Comparison of ENCODE assay signal across 2 cellular contexts in genomic region chr1:247295746-247296145, GRCh38.
TF ChIP-seq lines count a peak whose summit lies in the region.

No MANE protein-coding gene starts in this region.

TF ChIP-seq in GM23338, 12 proteins besides CTCF, POLR2A, EP300 and RAD21:
- TF ChIP-seq ZNF114 (CRISPR knock-in tag; IDR thresholded peaks at IDR 0.05) = no peak
- TF ChIP-seq REST (IDR thresholded peaks at IDR 0.05; ENCODE audit: unreplicated experiment) = no peak
- TF ChIP-seq JUNB (IDR thresholded peaks at IDR 0.05; ENCODE audit: unreplicated experiment) = no peak
- TF ChIP-seq ETS1 (IDR thresholded peaks at IDR 0.05) = no peak
- no peak for TF ChIP-seq NANOG (IDR thresholded peaks at IDR 0.05; ENCODE audit: borderline replicate concordance)
- TF ChIP-seq ZNF462 (CRISPR knock-in tag; IDR thresholded peaks at IDR 0.05) = no peak
- no peak for TF ChIP-seq EZH2phosphoT487 (IDR thresholded peaks at IDR 0.05; ENCODE audit: unreplicated experiment)
- no peak for TF ChIP-seq CREB1 (CRISPR knock-in tag; IDR thresholded peaks at IDR 0.05; ENCODE audit: low read depth)
- no peak for TF ChIP-seq POLR2AphosphoS5 (IDR thresholded peaks at IDR 0.05; ENCODE audit: low read depth)
- no peak for TF ChIP-seq EZH2 (IDR thresholded peaks at IDR 0.05; ENCODE audit: low read depth, unreplicated experiment)
- no peak for TF ChIP-seq ZNF331 (CRISPR knock-in tag; IDR thresholded peaks at IDR 0.05; ENCODE audit: low read depth)

TF ChIP-seq in IMR-90, 13 proteins besides CTCF, POLR2A, EP300 and RAD21:
- TF ChIP-seq RCOR1 (IDR thresholded peaks at IDR 0.05; ENCODE audit: insufficient replicate concordance, low read length) = no peak
